In the genomic region with DNA sequence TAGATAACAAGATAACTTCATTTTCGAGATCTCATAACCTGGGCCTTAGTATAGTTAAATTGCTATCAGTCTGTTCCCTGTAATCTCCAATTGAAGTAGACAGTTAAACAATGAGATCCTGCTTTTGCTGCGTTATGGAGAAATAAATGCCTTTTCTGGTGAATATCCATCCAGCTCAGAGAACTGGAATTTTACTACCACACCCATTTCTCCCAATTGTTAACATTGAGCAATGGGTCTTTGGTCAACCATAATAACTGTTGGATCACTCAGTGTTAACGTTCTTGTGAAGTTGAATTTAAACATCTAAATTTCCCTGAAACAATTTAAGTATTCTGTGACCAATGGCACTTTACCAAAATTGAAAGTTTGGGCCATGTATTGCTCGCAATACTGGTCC, we compare ENCODE assay signal across 11 cellular contexts. TPM values are rescaled to one million over a fixed set of nuclear protein-coding genes. Genes with fewer than 3 reads are reported as not detected.
DNase-seq lines count a peak whose midpoint lies in the region; ATAC-seq and TF ChIP-seq lines count a peak whose summit lies in the region.
"Had no signal": no experiment of that assay in that cellular context is flagged by ENCODE, and none has a peak within 500 bp of the region (broad histone marks: within the 10 kb centered on the region; RNA-seq: fewer than 3 reads in every experiment).

No MANE protein-coding gene starts in this region.

- no peak for TF ChIP-seq POLR2A in adrenal gland (IDR thresholded peaks at IDR 0.05)

- no peak for TF ChIP-seq RAD21 in SK-N-SH (IDR thresholded peaks at IDR 0.05; ENCODE audit: low read length)

- TF ChIP-seq CTCF in SK-N-SH (IDR thresholded peaks at IDR 0.05) (no peak), fibroblast of mammary gland (conservative IDR thresholded peaks at IDR 0.05; ENCODE audit: control insufficient read depth, insufficient read depth, low read depth, low read length) (no peak), adrenal gland (IDR thresholded peaks at IDR 0.05) (no peak)

- H4K20me1 ChIP-seq in SK-N-SH (ENCODE audit: insufficient read depth): peaks cover 75% of the 10 kb centered on the region

- peaks cover 37% of the 10 kb centered on the region for H3F3A ChIP-seq in SK-N-SH (replicated peaks; ENCODE audit: insufficient read depth)

- no peak for TF ChIP-seq EP300 in SK-N-SH (IDR thresholded peaks at IDR 0.05; ENCODE audit: borderline replicate concordance in 1 of 2, low read depth in 1 of 2, low read length in 1 of 2)

- H3K4me3 ChIP-seq in SK-N-SH (ENCODE audit: low read depth in 2 of 2, low read length in 1 of 2) (peak overlapping the region in 1 of 2 experiments; percentile 4; a peak in 1 of 4 replicates), fibroblast of mammary gland (ENCODE audit: control insufficient read depth, low read depth, low read length) (peak overlapping the region; percentile 84), aorta (ENCODE audit: low read length in 2 of 2) (no peak overlapping the region), adrenal gland (no peak overlapping the region)

- H3K4me2 ChIP-seq in SK-N-SH: peak overlapping the region; percentile 82

- DNase-seq in GM04503 (ENCODE audit: low read depth): peak; percentile 80
- DNase-seq in SK-N-SH: no peak
- peak; percentile 94 for DNase-seq in fibroblast of mammary gland (ENCODE audit: low read depth)
- DNase-seq in stromal cell of bone marrow (ENCODE audit: low read depth): peak; percentile 68
- DNase-seq in aorta: no peak
- no peak for DNase-seq in adrenal gland
- DNase-seq in GF-D8 (lab: John Stamatoyannopoulos, UW): no peak
- DNase-seq: Karpas-422, naive B cell, NCI-H345, WERI-Rb-1 had no signal

- peaks cover 0 to 35% of the 10 kb centered on the region in 2 experiments for H3K36me3 ChIP-seq in SK-N-SH (replicated peaks in 1 of 2; ENCODE audit: control insufficient read depth in 1 of 2, insufficient read depth in 2 of 2, low read length in 1 of 2)
- no peaks in the 10 kb centered on the region for H3K36me3 ChIP-seq in aorta (ENCODE audit: control insufficient read depth in 1 of 2, insufficient read depth in 2 of 2, low read length in 1 of 2)
- no peaks in the 10 kb centered on the region for H3K36me3 ChIP-seq in adrenal gland (replicated peaks in 1 of 2)

- 69% methylated on average over 4 of the region's 4 CpGs for WGBS in SK-N-SH (ENCODE audit: low lambda C conversion rate)
- WGBS in aorta, 2 donors: 29% methylated on average over 4 of the region's 4 CpGs
- 56 to 76% (median 60%) methylated on average over 4 of the region's 4 CpGs for WGBS in adrenal gland, 4 donors

- no peaks in the 10 kb centered on the region for H3K9me3 ChIP-seq in SK-N-SH
- no peaks in the 10 kb centered on the region for H3K9me3 ChIP-seq in aorta (ENCODE audit: control insufficient read depth, low read length)
- no peaks in the 10 kb centered on the region for H3K9me3 ChIP-seq in adrenal gland (replicated peaks in 1 of 3)

- POLR2A ChIA-PET in SK-N-SH (lab: Yijun Ruan, JAX): interaction anchor here (1.6 kb wide), 1 partner anchor 49 kb away, joined by 4 read pairs; a partner anchor contains a TSS

- CTCF ChIA-PET in SK-N-SH (lab: Yijun Ruan, JAX): interaction anchor here (1.3 to 5.1 kb wide), 5 partner anchors 13 to 359 kb away, joined by 3 to 31 read pairs (median 4); a partner anchor contains a TSS

- no peak overlapping the region for H2AFZ ChIP-seq in SK-N-SH (ENCODE audit: low read depth)

- no peak for ATAC-seq in aorta (ENCODE audit: low FRiP score)

- peak overlapping the region in 1 of 2 experiments; percentile 0; a peak in 1 of 4 replicates for H3K27ac ChIP-seq in SK-N-SH (ENCODE audit: low read depth in 2 of 2, low read length in 1 of 2)
- H3K27ac ChIP-seq in aorta (ENCODE audit: low read depth in 1 of 2, low read length in 2 of 2): no peak overlapping the region
- H3K27ac ChIP-seq in adrenal gland: no peak overlapping the region
- H3K27ac ChIP-seq: WERI-Rb-1 had no signal

- H3K9me2 ChIP-seq in SK-N-SH: no peaks in the 10 kb centered on the region

- H3K79me2 ChIP-seq in SK-N-SH (ENCODE audit: insufficient read depth): peaks cover 81% of the 10 kb centered on the region

- H3K4me1 ChIP-seq in SK-N-SH (ENCODE audit: control insufficient read depth in 1 of 2, insufficient read depth in 2 of 2, low read depth in 1 of 2, low read length in 1 of 2) (peaks cover 18 to 28% of the 10 kb centered on the region in 2 experiments; a peak in 3 of 4 replicates), aorta (ENCODE audit: control insufficient read depth in 1 of 2, insufficient read depth in 2 of 2, low read length in 2 of 2) (peaks cover 0 to 3% of the 10 kb centered on the region in 2 donors), adrenal gland (replicated peaks in 1 of 2) (peaks cover 19 to 38% of the 10 kb centered on the region in 2 donors)

- no peak overlapping the region for H3K9ac ChIP-seq in SK-N-SH

- H3K27me3 ChIP-seq in SK-N-SH (ENCODE audit: insufficient read depth) (no peaks in the 10 kb centered on the region), aorta (ENCODE audit: control insufficient read depth in 1 of 2, insufficient read depth in 2 of 2, low read length in 1 of 2) (no peaks in the 10 kb centered on the region), adrenal gland (no peaks in the 10 kb centered on the region)

- intact Hi-C loops in aorta (cut with DNase I): no loop called here
- intact Hi-C loops in adrenal gland (cut with DNase I): no loop called here

TF ChIP-seq in SK-N-SH, 30 proteins besides CTCF, POLR2A, EP300 and RAD21:
- TF ChIP-seq FOXJ3 (CRISPR knock-in tag; IDR thresholded peaks at IDR 0.05) (no peak), TCF12 (IDR thresholded peaks at IDR 0.05) (peak; percentile 49; the same call in 1 of the 2 replicates), POLR2AphosphoS5 (IDR thresholded peaks at IDR 0.05; ENCODE audit: low read depth, low read length) (no peak), MEF2A (IDR thresholded peaks at IDR 0.05; ENCODE audit: borderline replicate concordance, low read depth) (no peak), FOSL2 (IDR thresholded peaks at IDR 0.05; ENCODE audit: borderline replicate concordance, low read depth) (no peak)
- TF ChIP-seq, protein P1, sequence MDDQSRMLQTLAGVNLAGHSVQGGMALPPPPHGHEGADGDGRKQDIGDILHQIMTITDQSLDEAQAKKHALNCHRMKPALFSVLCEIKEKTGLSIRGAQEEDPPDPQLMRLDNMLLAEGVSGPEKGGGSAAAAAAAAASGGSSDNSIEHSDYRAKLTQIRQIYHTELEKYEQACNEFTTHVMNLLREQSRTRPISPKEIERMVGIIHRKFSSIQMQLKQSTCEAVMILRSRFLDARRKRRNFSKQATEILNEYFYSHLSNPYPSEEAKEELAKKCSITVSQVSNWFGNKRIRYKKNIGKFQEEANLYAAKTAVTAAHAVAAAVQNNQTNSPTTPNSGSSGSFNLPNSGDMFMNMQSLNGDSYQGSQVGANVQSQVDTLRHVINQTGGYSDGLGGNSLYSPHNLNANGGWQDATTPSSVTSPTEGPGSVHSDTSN (IDR thresholded peaks at IDR 0.05): peak; percentile 34; the same call in 1 of the 2 replicates

RNA-seq across cellular contexts. Expression of a gene that starts 3.0 kb away (rescaled TPM):
- 195 and 294 TPM in 2 replicates for polyA plus RNA-seq in SK-N-SH (2012; rRNA removed)
- polyA plus RNA-seq in SK-N-SH (2012; cell fraction: cytosol; rRNA removed): 313 and 373 TPM in 2 replicates
- 64.7 and 168 TPM in 2 replicates for polyA plus RNA-seq in SK-N-SH (2012; cell fraction: nucleus; rRNA removed)
- total RNA-seq in aorta: 100 to 1,000 TPM; 206 to 267 TPM
- 100 to 1,000 TPM; 145 to 164 TPM for polyA plus RNA-seq in aorta
- 100 to 1,000 TPM in 2 of 8 donors, 10 to 100 TPM in 6; 56.7 to 151 (median 86.9) TPM for total RNA-seq in adrenal gland
- 100 to 1,000 TPM in 1 of 3 donors, 10 to 100 TPM in 2; 16.0 to 199 (median 27.1) TPM for polyA plus RNA-seq in adrenal gland

RNA-seq across cellular contexts. Expression of a gene that starts 33.4 kb away (rescaled TPM):
- polyA plus RNA-seq in SK-N-SH (2012; rRNA removed) (0.05 TPM in 1 of 2 replicates, not detected in the other), aorta (not detected), adrenal gland (not detected)
- polyA plus RNA-seq in SK-N-SH (2012; cell fraction: cytosol; rRNA removed): 0.05 TPM in 1 of 2 replicates, not detected in the other
- polyA plus RNA-seq in SK-N-SH (2012; cell fraction: nucleus; rRNA removed): 0.06 and 0.13 TPM in 2 replicates
- total RNA-seq in aorta (not detected), adrenal gland (not detected)

RNA-seq across cellular contexts. Expression of a gene that starts 49.6 kb away (rescaled TPM):
- 48.4 and 65.3 TPM in 2 replicates for polyA plus RNA-seq in SK-N-SH (2012; rRNA removed)
- 25.5 and 27.5 TPM in 2 replicates for polyA plus RNA-seq in SK-N-SH (2012; cell fraction: cytosol; rRNA removed)
- polyA plus RNA-seq in SK-N-SH (2012; cell fraction: nucleus; rRNA removed): 197 and 232 TPM in 2 replicates
- 10 to 100 TPM; 18.3 to 29.5 TPM for total RNA-seq in aorta
- polyA plus RNA-seq in aorta: 1 to 10 TPM; 7.5 to 8.9 TPM
- 1 to 10 TPM in 7 of 8 donors, under 1 TPM in 1; 0.35 to 6.2 (median 3.9) TPM for total RNA-seq in adrenal gland
- 10 to 100 TPM in 1 of 3 donors, 1 to 10 TPM in 2; 4.0 to 10.9 (median 5.3) TPM for polyA plus RNA-seq in adrenal gland

Comparison
In these comparisons a context has a peak if more than half of its experiments do, and no peak if none do; other contexts are left out.
1. DNase-seq: peak in GM04503 (single experiment), fibroblast of mammary gland (single experiment) and stromal cell of bone marrow (single experiment); none in SK-N-SH (single experiment), aorta (0 of 2), adrenal gland (0 of 7) and GF-D8 (single experiment).